22 cellular contexts compared by ENCODE assay signal in genomic region chr2:11514081-11514730, GRCh38.
"Had no signal": no experiment of that assay in that cellular context is flagged by ENCODE, and none has a peak within 500 bp of the region (broad histone marks: within the 10 kb centered on the region; RNA-seq: fewer than 3 reads in every experiment).

No MANE protein-coding gene starts in this region.

- DNase-seq: cortex of kidney; effector memory CD8-positive, alpha-beta T cell; gastrocnemius medialis; immature natural killer cell; kidney; left cardiac atrium; left ventricle myocardium superior; mesenchymal stem cell; naive B cell; sigmoid colon; stimulated activated CD4-positive, alpha-beta T cell treated with anti-CD3 and anti-CD28 coated beads, Interleukin-2, amount 100 ng/mL, for 24 hours; stimulated activated CD4-positive, alpha-beta T cell treated with anti-CD3 and anti-CD28 coated beads, Interleukin-4, amount 100 ng/mL, for 4 hours; stimulated activated naive CD4-positive, alpha-beta T cell; stomach; substantia nigra; transverse colon had no signal

- FAIRE-seq: kidney had no signal

- H3K27me3 ChIP-seq: esophagus muscularis mucosa, gastrocnemius medialis, right atrium auricular region, sigmoid colon, stomach, transverse colon had no signal

- H3K4me1 ChIP-seq: esophagus muscularis mucosa, gastrocnemius medialis, right atrium auricular region, stomach, transverse colon had no signal

- H3K9me3 ChIP-seq: esophagus muscularis mucosa, gastrocnemius medialis, right atrium auricular region, sigmoid colon, stomach, thoracic aorta, transverse colon had no signal

- ATAC-seq: effector memory CD8-positive, alpha-beta T cell; gastrocnemius medialis; left cardiac atrium; left ventricle myocardium superior had no signal

- H3K27ac ChIP-seq: epithelial cell of prostate, esophagus muscularis mucosa, gastrocnemius medialis, right atrium auricular region, sigmoid colon, skin epidermis, stomach, thoracic aorta, transverse colon had no signal

- H3K36me3 ChIP-seq: esophagus muscularis mucosa, gastrocnemius medialis, right atrium auricular region, sigmoid colon, stomach, thoracic aorta, transverse colon had no signal

- H3K4me3 ChIP-seq: esophagus muscularis mucosa, gastrocnemius medialis, lung, right atrium auricular region, sigmoid colon, skin epidermis, stomach, thoracic aorta, transverse colon had no signal
